Comparison of ENCODE assay signal across 8 cellular contexts in the genomic region with DNA sequence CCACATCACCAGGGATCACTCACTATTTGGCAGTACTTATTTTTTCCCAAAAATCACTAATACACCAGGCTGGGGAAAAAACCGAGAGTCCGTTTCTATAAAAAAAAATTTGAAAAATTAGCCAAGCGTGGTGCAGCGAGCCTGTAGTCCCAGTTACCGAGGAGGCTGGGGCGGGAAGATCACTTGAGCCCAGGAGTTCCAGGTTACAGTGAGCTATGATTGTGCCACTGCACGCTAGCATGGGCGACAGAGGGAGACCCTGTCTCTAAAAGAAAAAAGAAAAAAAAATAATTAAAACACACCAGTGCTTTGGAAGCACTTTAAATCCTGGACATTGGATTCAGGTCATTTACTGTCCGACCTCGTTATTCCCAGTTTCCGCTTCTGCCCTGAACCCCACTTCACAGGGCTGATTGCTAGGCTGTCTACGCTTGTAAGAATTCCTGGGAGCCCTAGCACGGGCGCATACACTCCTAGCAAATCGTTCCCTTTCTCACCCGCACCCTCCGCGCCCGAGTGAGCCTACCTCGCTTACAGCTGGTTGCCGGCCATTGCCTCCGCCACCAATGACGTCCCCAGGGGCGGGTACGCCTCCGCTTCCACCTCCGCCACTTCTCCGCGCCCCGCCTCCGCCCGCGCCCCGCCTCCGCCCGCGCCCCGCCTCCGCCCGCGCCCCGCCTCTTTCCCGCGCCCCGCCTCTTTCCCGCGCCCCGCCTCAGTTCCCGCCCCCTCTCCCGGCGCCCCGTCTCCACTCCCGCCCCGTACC. TPM values are rescaled to one million over a fixed set of nuclear protein-coding genes. Genes with fewer than 3 reads are reported as not detected.
A peak's percentile ranks its signal among the peaks of the same experiment; 100 is the strongest.
DNase-seq lines count a peak whose midpoint lies in the region; ATAC-seq and TF ChIP-seq lines count a peak whose summit lies in the region.

TSS of gene TPMT (minus strand) at position 571 of the 766 bp plus-strand sequence. CDS start 5,950 bp downstream, outside the sequence.

- H3K4me1 ChIP-seq in HCT116 (ENCODE audit: control insufficient read depth in 1 of 2, insufficient read depth in 2 of 2, low read length in 2 of 2) = peaks cover 7% of the 10 kb centered on the region in 2 experiments; a peak in 3 of 4 replicates
- H3K4me1 ChIP-seq in Loucy (ENCODE audit: insufficient read depth, low read length, poor library complexity, severe bottlenecking) = peaks cover 40% of the 10 kb centered on the region

- 0 out of 2 replicates have a peak, but pooled peaks cover 2% of the 10 kb centered on the region for H3F3A ChIP-seq in Loucy (ENCODE audit: low read depth)

- H3K27ac ChIP-seq in HCT116 (ENCODE audit: low read depth, low read length) = peak within 1 kb of the TSS; percentile 69

- TF ChIP-seq CTCF in HCT116 (IDR thresholded peaks at IDR 0.05 in 2 of 3, conservative IDR thresholded peaks at IDR 0.05 in 1 of 3; ENCODE audit: borderline replicate concordance in 1 of 3, insufficient read depth in 1 of 3, low read depth in 2 of 3, low read length in 2 of 3) = no peak
- TF ChIP-seq CTCF in Loucy (conservative IDR thresholded peaks at IDR 0.05; ENCODE audit: low read length) = no peak
- TF ChIP-seq CTCF in epithelial cell of proximal tubule (conservative IDR thresholded peaks at IDR 0.05; ENCODE audit: low read depth, low read length) = no peak
- no peak for TF ChIP-seq CTCF in natural killer cell (IDR thresholded peaks at IDR 0.05)

- DNase-seq in NCI-H2029 (lab: John Stamatoyannopoulos, UW) (peak; percentile 99), NCI-H2029 treated with DMSO at 0.1 percent for 48 hours (lab: John Stamatoyannopoulos, UW) (no peak), HCT116 (ENCODE audit: low read depth, low spot score) (no peak), T-cell (peak in 5 of 34 experiments; percentile 1 to 97 (median 3)), epithelial cell of proximal tubule (ENCODE audit: low read depth) (no peak), natural killer cell (no peak), activated gamma-delta T cell treated with Interleukin-2 at 50 U/mL for 16 hours (no peak)

- H3K4me1 Mint-ChIP-seq in T-cell (peaks cover 29 to 52% (median 38%) of the 10 kb centered on the region in 3 donors), natural killer cell (peaks cover 26 to 34% of the 10 kb centered on the region in 2 donors)

- H3K27me3 Mint-ChIP-seq in T-cell (no peaks in the 10 kb centered on the region), natural killer cell (ENCODE audit: low read depth in 2 of 2) (no peaks in the 10 kb centered on the region)

- H3K4me3 Mint-ChIP-seq in T-cell = peak within 1 kb of the TSS; percentile 90 to 97 (median 96)
- peak within 1 kb of the TSS; percentile 97 for H3K4me3 Mint-ChIP-seq in natural killer cell

- RAD21 ChIA-PET in HCT116 (lab: Charles Lee; ENCODE audit: low non-redundant PET in 1 of 2, low total read pairs in 2 of 2, uncharacterized antibody in 2 of 2, unreplicated experiment in 2 of 2) = no interaction called here

- TF ChIP-seq RAD21 in HCT116 (IDR thresholded peaks at IDR 0.05; ENCODE audit: low read depth) = no peak

- CTCF ChIA-PET in HCT116 (lab: Charles Lee) = no interaction called here
- CTCF ChIA-PET in T-cell (lab: Charles Lee) = no interaction called here

- H3K79me2 ChIP-seq in HCT116 (ENCODE audit: insufficient read depth, low read length) = no peaks in the 10 kb centered on the region
- H3K79me2 ChIP-seq in Loucy (ENCODE audit: insufficient read depth, low read length) = 0 out of 2 replicates have a peak, but pooled peaks cover 4% of the 10 kb centered on the region

- H3K27ac Mint-ChIP-seq in T-cell = peak within 1 kb of the TSS; percentile 93 to 97
- peak within 1 kb of the TSS; percentile 93 to 99 for H3K27ac Mint-ChIP-seq in natural killer cell

- H3K27me3 ChIP-seq in HCT116 (ENCODE audit: insufficient read depth, low read length) (no peaks in the 10 kb centered on the region), Loucy (ENCODE audit: insufficient read depth, low read length, poor library complexity, severe bottlenecking) (no peaks in the 10 kb centered on the region)

- POLR2A ChIA-PET in HCT116 (lab: Charles Lee) = no interaction called here
- POLR2A ChIA-PET in T-cell (lab: Charles Lee) = interaction anchor here in 1 of 2 donors (0.6 kb wide), 1 partner anchor 50 kb away, joined by 4 read pairs; no protein-coding TSS in a partner anchor

- peak; percentile 31 for TF ChIP-seq POLR2A in HCT116 (IDR thresholded peaks at IDR 0.05; ENCODE audit: borderline replicate concordance, extremely low read depth, insufficient read depth, insufficient read length)

- H3K4me3 ChIP-seq in HCT116 (replicated peaks in 1 of 2; ENCODE audit: low read depth in 1 of 2, low read length in 2 of 2) (peak within 1 kb of the TSS; percentile 86 to 90), Loucy (ENCODE audit: low read length, poor library complexity, severe bottlenecking) (peak within 1 kb of the TSS; percentile 97), epithelial cell of proximal tubule (ENCODE audit: low read depth, low read length) (peak within 1 kb of the TSS; percentile 97)

- H3K9me3 ChIP-seq in HCT116 (ENCODE audit: control insufficient read depth in 1 of 2, insufficient read depth in 1 of 2, low read depth in 1 of 2, low read length in 2 of 2) (no peaks in the 10 kb centered on the region), Loucy (ENCODE audit: insufficient read depth, low read depth, low read length) (no peaks in the 10 kb centered on the region)

- H2AFZ ChIP-seq in HCT116 (ENCODE audit: low read depth, low read length, poor library complexity, severe bottlenecking) (peak within 1 kb of the TSS; percentile 38), Loucy (ENCODE audit: low read length) (peak within 1 kb of the TSS; percentile 98)

- intact Hi-C loops in HCT116 (cut with micrococcal nuclease) = loop anchor here (2.0 kb wide), 1 partner anchor 290 kb away; no protein-coding TSS in a partner anchor
- intact Hi-C loops in natural killer cell (cut with micrococcal nuclease) = loop anchor here (1.0 to 10.0 kb wide), 3 partner anchors 110 to 448 kb away; partner anchors contain the start of genes DEK, KIF13A and NUP153

- H3K9me2 ChIP-seq in HCT116 (ENCODE audit: insufficient read depth) = no peaks in the 10 kb centered on the region
- H3K9me2 ChIP-seq in Loucy (replicated peaks; ENCODE audit: low read depth, low read length) = no peaks in the 10 kb centered on the region

- H4K20me1 ChIP-seq in HCT116 (ENCODE audit: insufficient read depth) (no peaks in the 10 kb centered on the region), Loucy (ENCODE audit: insufficient read depth, low read length, poor library complexity, severe bottlenecking) (no peaks in the 10 kb centered on the region)

- peak within 1 kb of the TSS; percentile 80 for H3K9ac ChIP-seq in HCT116 (ENCODE audit: low read length)
- peak within 1 kb of the TSS; percentile 87 for H3K9ac ChIP-seq in Loucy (ENCODE audit: low read depth, low read length, poor library complexity, severe bottlenecking)

- peak within 1 kb of the TSS; percentile 92 for H3K4me2 ChIP-seq in HCT116 (ENCODE audit: low read length)
- H3K4me2 ChIP-seq in Loucy (ENCODE audit: low read depth, low read length, poor library complexity, severe bottlenecking) = peak within 1 kb of the TSS; percentile 87

- ATAC-seq in HCT116 = peak; percentile 72
- ATAC-seq in T-cell (replicated peaks in 1 of 4) = peak in 3 of 4 experiments; percentile 69 to 71 (median 69)
- ATAC-seq in natural killer cell = no peak

- H3K36me3 ChIP-seq in HCT116 (ENCODE audit: control insufficient read depth in 1 of 2, insufficient read depth in 2 of 2, low read length in 2 of 2) (peaks cover 0 to 2% of the 10 kb centered on the region in 2 experiments; a peak in 1 of 4 replicates), Loucy (ENCODE audit: insufficient read depth, low read length) (no peaks in the 10 kb centered on the region)

- H3K36me3 Mint-ChIP-seq in T-cell = peaks cover 15% of the 10 kb centered on the region
- peaks cover 3% of the 10 kb centered on the region for H3K36me3 Mint-ChIP-seq in natural killer cell

- BruUV-seq in HCT116 (replicated peaks; lab: Mats Ljungman, UMichigan) = TSS peak; percentile 82

- H3K9me3 Mint-ChIP-seq in T-cell (no peaks in the 10 kb centered on the region), natural killer cell (no peaks in the 10 kb centered on the region)

TF ChIP-seq in HCT116, 20 proteins besides CTCF, POLR2A, EP300 and RAD21 (continues in another document):
- no peak for TF ChIP-seq ZNF274 (IDR thresholded peaks at IDR 0.05; ENCODE audit: low read depth, low read length)
- TF ChIP-seq SP1 (IDR thresholded peaks at IDR 0.05; ENCODE audit: low read depth) = peak; percentile 66; the same call in 1 of the 2 replicates
- no peak for TF ChIP-seq SRF (IDR thresholded peaks at IDR 0.05; ENCODE audit: low read depth)
- no peak for TF ChIP-seq CBX3 (IDR thresholded peaks at IDR 0.05; ENCODE audit: low read depth)
- TF ChIP-seq POLR2AphosphoS5 (IDR thresholded peaks at IDR 0.05; ENCODE audit: low read depth, low read length) = peak; percentile 67; the same call in 1 of the 2 replicates
- TF ChIP-seq, protein P1, sequence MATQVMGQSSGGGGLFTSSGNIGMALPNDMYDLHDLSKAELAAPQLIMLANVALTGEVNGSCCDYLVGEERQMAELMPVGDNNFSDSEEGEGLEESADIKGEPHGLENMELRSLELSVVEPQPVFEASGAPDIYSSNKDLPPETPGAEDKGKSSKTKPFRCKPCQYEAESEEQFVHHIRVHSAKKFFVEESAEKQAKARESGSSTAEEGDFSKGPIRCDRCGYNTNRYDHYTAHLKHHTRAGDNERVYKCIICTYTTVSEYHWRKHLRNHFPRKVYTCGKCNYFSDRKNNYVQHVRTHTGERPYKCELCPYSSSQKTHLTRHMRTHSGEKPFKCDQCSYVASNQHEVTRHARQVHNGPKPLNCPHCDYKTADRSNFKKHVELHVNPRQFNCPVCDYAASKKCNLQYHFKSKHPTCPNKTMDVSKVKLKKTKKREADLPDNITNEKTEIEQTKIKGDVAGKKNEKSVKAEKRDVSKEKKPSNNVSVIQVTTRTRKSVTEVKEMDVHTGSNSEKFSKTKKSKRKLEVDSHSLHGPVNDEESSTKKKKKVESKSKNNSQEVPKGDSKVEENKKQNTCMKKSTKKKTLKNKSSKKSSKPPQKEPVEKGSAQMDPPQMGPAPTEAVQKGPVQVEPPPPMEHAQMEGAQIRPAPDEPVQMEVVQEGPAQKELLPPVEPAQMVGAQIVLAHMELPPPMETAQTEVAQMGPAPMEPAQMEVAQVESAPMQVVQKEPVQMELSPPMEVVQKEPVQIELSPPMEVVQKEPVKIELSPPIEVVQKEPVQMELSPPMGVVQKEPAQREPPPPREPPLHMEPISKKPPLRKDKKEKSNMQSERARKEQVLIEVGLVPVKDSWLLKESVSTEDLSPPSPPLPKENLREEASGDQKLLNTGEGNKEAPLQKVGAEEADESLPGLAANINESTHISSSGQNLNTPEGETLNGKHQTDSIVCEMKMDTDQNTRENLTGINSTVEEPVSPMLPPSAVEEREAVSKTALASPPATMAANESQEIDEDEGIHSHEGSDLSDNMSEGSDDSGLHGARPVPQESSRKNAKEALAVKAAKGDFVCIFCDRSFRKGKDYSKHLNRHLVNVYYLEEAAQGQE (IDR thresholded peaks at IDR 0.05; ENCODE audit: low read depth) = no peak
- no peak for TF ChIP-seq FOSL1 (IDR thresholded peaks at IDR 0.05; ENCODE audit: low read depth)

RNA-seq across cellular contexts. Expression of gene TPMT, which starts in this region (rescaled TPM):
- total RNA-seq in HCT116 (2021; ENCODE audit: unreplicated experiment) = 10.1 TPM
- polyA plus RNA-seq in HCT116 (2012) = 6.4 and 8.7 TPM in 2 replicates
- 1 to 10 TPM; 4.2 to 6.5 (median 5.5) TPM for total RNA-seq in T-cell
- 11.9 and 13.2 TPM in 2 replicates for total RNA-seq in epithelial cell of proximal tubule
- 10 to 100 TPM in 1 of 3 donors, 1 to 10 TPM in 2; 8.9 to 11.4 (median 9.6) TPM for total RNA-seq in natural killer cell

Comparison
In these comparisons a context has a peak if more than half of its experiments do, and no peak if none do; other contexts are left out.
1. ATAC-seq: peak in HCT116 (single experiment) and T-cell (3 of 4); none in natural killer cell (0 of 3).
2. Peak in every context shown above with its lines, with median percentiles within 50 percentile points of each other: H3K4me3 ChIP-seq.